In genomic region chr3:133670525-133670995, GRCh38 we compare ENCODE assay signal across 29 cellular contexts.
"Had no signal": no experiment of that assay in that cellular context is flagged by ENCODE, and none has a peak within 500 bp of the region (broad histone marks: within the 10 kb centered on the region; RNA-seq: fewer than 3 reads in every experiment).

No MANE protein-coding gene starts in this region.

- ATAC-seq: foreskin keratinocyte; heart right ventricle; left colon; left ventricle myocardium superior; natural killer cell treated with Interleukin-12 subunit alpha and Interleukin-12 subunit beta and Interleukin-15 and Interleukin-18, amount 100 ng/mL, for 72 hours; stimulated activated effector memory CD8-positive, alpha-beta T cell treated with anti-CD3 and anti-CD28 coated beads, Interleukin-12 subunit alpha, Interleukin-12 subunit beta, amount 100 ng/mL, for 72 hours had no signal

- H3K4me3 Mint-ChIP-seq: dendritic cell treated with granulocyte-macrophage colony-stimulating factor and Interleukin-4, amounts not matched to agents 40 ng/mL and 50 ng/mL, for 4 days; immature natural killer cell; memory B cell; natural killer cell treated with Interleukin-12 subunit alpha and Interleukin-12 subunit beta and Interleukin-15 and Interleukin-18, amount 100 ng/mL, for 72 hours; neural crest cell; stimulated activated effector memory CD8-positive, alpha-beta T cell treated with anti-CD3 and anti-CD28 coated beads, Interleukin-12 subunit alpha, Interleukin-12 subunit beta, amount 100 ng/mL, for 72 hours had no signal

- H3K27ac ChIP-seq: colonic mucosa, esophagus muscularis mucosa, foreskin keratinocyte, heart right ventricle, neutrophil, parathyroid adenoma, prostate gland, right atrium auricular region, sigmoid colon, thyroid gland had no signal

- H3K27me3 ChIP-seq: right atrium auricular region had no signal

- DNase-seq: colonic mucosa; effector memory CD4-positive, alpha-beta T cell; foreskin keratinocyte; glutamatergic neuron; heart right ventricle; hypothalamus; immature natural killer cell; islet precursor cell; kidney glomerular epithelial cell; left colon; left ventricle myocardium superior; sigmoid colon; stimulated activated CD4-positive, alpha-beta T cell treated with anti-CD3 and anti-CD28 coated beads, Interleukin-2, amount 100 ng/mL, for 24 hours; stimulated activated CD4-positive, alpha-beta T cell treated with anti-CD3 and anti-CD28 coated beads, Interleukin-4, amount 100 ng/mL, for 24 hours; stimulated activated naive CD4-positive, alpha-beta T cell treated with Interleukin-2 at 50 U/mL for 16 hours; stomach; thyroid gland; trophoblast cell had no signal

- H3K36me3 ChIP-seq: colonic mucosa, esophagus muscularis mucosa, heart right ventricle, neutrophil, prostate gland, right atrium auricular region, sigmoid colon, stomach, thyroid gland had no signal

- H3K27ac Mint-ChIP-seq: dendritic cell treated with granulocyte-macrophage colony-stimulating factor and Interleukin-4, amounts not matched to agents 40 ng/mL and 50 ng/mL, for 4 days; immature natural killer cell; memory B cell; natural killer cell treated with Interleukin-12 subunit alpha and Interleukin-12 subunit beta and Interleukin-15 and Interleukin-18, amount 100 ng/mL, for 72 hours; stimulated activated effector memory CD8-positive, alpha-beta T cell treated with anti-CD3 and anti-CD28 coated beads, Interleukin-12 subunit alpha, Interleukin-12 subunit beta, amount 100 ng/mL, for 72 hours had no signal

- H3K9ac ChIP-seq: parathyroid adenoma had no signal

- H3K9me3 ChIP-seq: colonic mucosa, esophagus muscularis mucosa, heart right ventricle, neutrophil, prostate gland, right atrium auricular region, sigmoid colon, stomach, thyroid gland had no signal

- H3K4me1 Mint-ChIP-seq: immature natural killer cell, memory B cell had no signal

- H3K4me1 ChIP-seq: colonic mucosa, foreskin keratinocyte, parathyroid adenoma, prostate gland had no signal

- H3K36me3 Mint-ChIP-seq: natural killer cell treated with Interleukin-12 subunit alpha and Interleukin-12 subunit beta and Interleukin-15 and Interleukin-18, amount 100 ng/mL, for 72 hours; stimulated activated effector memory CD8-positive, alpha-beta T cell treated with anti-CD3 and anti-CD28 coated beads, Interleukin-12 subunit alpha, Interleukin-12 subunit beta, amount 100 ng/mL, for 72 hours had no signal

- H3K4me3 ChIP-seq: colonic mucosa, esophagus muscularis mucosa, heart right ventricle, lung, prostate gland, right atrium auricular region, sigmoid colon, stomach, thyroid gland had no signal

- H3K9me3 Mint-ChIP-seq: dendritic cell treated with granulocyte-macrophage colony-stimulating factor and Interleukin-4, amounts not matched to agents 40 ng/mL and 50 ng/mL, for 4 days; immature natural killer cell; memory B cell; natural killer cell treated with Interleukin-12 subunit alpha and Interleukin-12 subunit beta and Interleukin-15 and Interleukin-18, amount 100 ng/mL, for 72 hours; neural crest cell; stimulated activated effector memory CD8-positive, alpha-beta T cell treated with anti-CD3 and anti-CD28 coated beads, Interleukin-12 subunit alpha, Interleukin-12 subunit beta, amount 100 ng/mL, for 72 hours had no signal
